1 cellular context compared by ENCODE assay signal in genomic region chr22:26756675-26757293, GRCh38.
TF ChIP-seq lines count a peak whose summit lies in the region.

No MANE protein-coding gene starts in this region.

TF ChIP-seq in HepG2, 621 proteins besides CTCF, POLR2A, EP300 and RAD21 (continued from another document):
- peak; percentile 8; the same call in 1 of the 2 replicates for TF ChIP-seq ZNF687 (CRISPR knock-in tag; IDR thresholded peaks at IDR 0.05)
- TF ChIP-seq ZNF607 (CRISPR knock-in tag; IDR thresholded peaks at IDR 0.05; ENCODE audit: borderline replicate concordance) = no peak
- TF ChIP-seq ZNF570 (CRISPR knock-in tag; IDR thresholded peaks at IDR 0.05; ENCODE audit: borderline replicate concordance) = no peak
- no peak for TF ChIP-seq ONECUT2 (CRISPR knock-in tag; IDR thresholded peaks at IDR 0.05)
- TF ChIP-seq HNF4A (CRISPR knock-in tag; IDR thresholded peaks at IDR 0.05) = no peak
- TF ChIP-seq LCORL (IDR thresholded peaks at IDR 0.05) = no peak
- no peak for TF ChIP-seq LCORL (CRISPR knock-in tag; IDR thresholded peaks at IDR 0.05)
- peak; percentile 25; the same call in 1 of the 2 replicates for TF ChIP-seq ZNF768 (CRISPR knock-in tag; IDR thresholded peaks at IDR 0.05)
- TF ChIP-seq IKZF1 (IDR thresholded peaks at IDR 0.05) = no peak
- no peak for TF ChIP-seq SNRNP70 (IDR thresholded peaks at IDR 0.05; ENCODE audit: low read depth, low read length)
- TF ChIP-seq BORCS8-MEF2B (CRISPR knock-in tag; IDR thresholded peaks at IDR 0.05) = no peak
